Comparison of ENCODE assay signal across 9 cellular contexts in the genomic region with DNA sequence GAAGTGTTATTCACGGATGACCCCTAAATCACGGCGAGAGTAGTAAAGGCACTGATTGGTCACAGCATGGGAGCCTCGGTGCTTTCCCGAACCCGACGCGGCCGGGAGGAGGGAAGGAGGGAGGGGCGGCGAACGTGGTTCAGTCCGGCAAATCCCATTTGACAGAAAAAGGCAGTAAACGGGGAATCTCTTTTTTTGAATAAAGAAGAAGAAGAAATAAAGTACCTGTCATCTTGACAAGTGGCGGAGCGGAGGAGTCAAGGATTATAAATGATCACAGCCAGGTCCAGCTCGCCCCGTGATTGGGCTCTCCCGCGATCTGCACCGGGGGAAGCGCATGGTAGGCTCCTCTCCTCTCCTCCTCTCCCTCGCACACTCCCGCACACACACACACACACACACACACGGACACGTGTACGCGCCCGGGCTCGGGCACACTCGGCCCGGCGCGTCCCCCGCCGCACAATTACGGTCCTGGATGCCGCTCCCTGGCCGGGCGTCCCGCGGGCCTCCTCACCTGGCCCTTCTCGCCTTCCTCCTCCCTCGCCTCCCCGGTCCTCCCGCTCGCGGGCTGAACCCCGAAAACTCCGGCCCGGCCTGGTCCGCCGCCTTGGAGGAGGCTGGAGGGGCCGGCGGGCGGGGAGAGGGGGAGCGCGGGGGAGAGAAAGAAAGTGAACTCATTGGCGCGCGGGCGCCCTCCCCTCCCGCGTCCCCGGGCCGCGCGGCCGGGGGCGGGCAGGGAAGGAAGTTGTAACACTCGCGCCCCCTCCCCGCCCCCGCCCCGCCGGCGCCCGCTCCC.
A peak's percentile ranks its signal among the peaks of the same experiment; 100 is the strongest.
DNase-seq lines count a peak whose midpoint lies in the region; ATAC-seq, FAIRE-seq and TF ChIP-seq lines count a peak whose summit lies in the region.
"Had no signal": no experiment of that assay in that cellular context is flagged by ENCODE, and none has a peak within 500 bp of the region (broad histone marks: within the 10 kb centered on the region; RNA-seq: fewer than 3 reads in every experiment).

No MANE protein-coding gene starts in this region.

- H3K36me3 Mint-ChIP-seq in neural crest cell (ENCODE audit: low read depth): no peaks in the 10 kb centered on the region

- peak overlapping the region; percentile 95 for H3K4me3 Mint-ChIP-seq in neural crest cell

- H3K27me3 Mint-ChIP-seq in neural crest cell (ENCODE audit: low read depth): peaks cover 63% of the 10 kb centered on the region

- peak; percentile 52 for DNase-seq in activated CD8-positive, alpha-beta memory T cell treated with anti-CD3 and anti-CD28 coated beads, Interleukin-2, amount 50 U/mL, for 48 hours
- no peak for DNase-seq in activated CD8-positive, alpha-beta memory T cell treated with anti-CD3 and anti-CD28 coated beads for 24 hours
- peak; percentile 66 for DNase-seq in HTR-8/SVneo (ENCODE audit: insufficient read length, low spot score)
- DNase-seq in T1000 (lab: John Stamatoyannopoulos, UW): peak; percentile 32
- peak; percentile 70 for DNase-seq in fibroblast of peridontal ligament (ENCODE audit: extremely low read depth)
- DNase-seq in neural crest cell (ENCODE audit: low read depth, low spot score): peak; percentile 51
- no peak for DNase-seq in stimulated activated CD4-positive, alpha-beta T cell treated with anti-CD3 and anti-CD28 coated beads, Interleukin-4, amount 100 ng/mL, for 1 hour

- peak overlapping the region; percentile 4 for H3K27ac Mint-ChIP-seq in neural crest cell (ENCODE audit: unreplicated experiment)

- peaks cover 46% of the 10 kb centered on the region for H3K4me1 Mint-ChIP-seq in neural crest cell

- H3K9me3 Mint-ChIP-seq in neural crest cell: no peaks in the 10 kb centered on the region

- FAIRE-seq in HTR-8/SVneo (lab: Jason Lieb, UNC): peak; percentile 85
- FAIRE-seq: endometrium had no signal

- TF ChIP-seq CTCF in neural crest cell (conservative IDR thresholded peaks at IDR 0.05): no peak

- no peak for ATAC-seq in GM19455 (IDR thresholded peaks at IDR 0.05; ENCODE audit: unreplicated experiment)

Comparison
In these comparisons a context has a peak if more than half of its experiments do, and no peak if none do; other contexts are left out.
1. DNase-seq: peak in activated CD8-positive, alpha-beta memory T cell treated with anti-CD3 and anti-CD28 coated beads, Interleukin-2, amount 50 U/mL, for 48 hours (single experiment), HTR-8/SVneo (single experiment), T1000 (single experiment), fibroblast of peridontal ligament (single experiment) and neural crest cell (single experiment); none in activated CD8-positive, alpha-beta memory T cell treated with anti-CD3 and anti-CD28 coated beads for 24 hours (single experiment) and stimulated activated CD4-positive, alpha-beta T cell treated with anti-CD3 and anti-CD28 coated beads, Interleukin-4, amount 100 ng/mL, for 1 hour (single experiment).